In the genomic region with DNA sequence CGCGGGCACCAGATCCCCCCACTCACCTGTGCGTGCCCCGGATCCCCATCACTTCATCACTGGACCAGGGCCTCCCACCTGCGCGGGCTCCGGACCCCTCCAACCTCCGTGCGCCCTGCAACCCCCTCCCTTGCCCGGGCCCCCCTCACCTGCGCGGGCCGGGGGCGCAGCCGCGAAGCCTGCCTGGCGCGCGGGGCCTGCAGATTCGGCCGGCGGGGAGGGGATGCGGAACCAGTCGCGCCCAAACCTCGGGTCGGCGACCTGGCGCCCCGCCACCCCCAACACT, we compare ENCODE assay signal across 10 cellular contexts. TPM values are rescaled to one million over a fixed set of nuclear protein-coding genes. Genes with fewer than 3 reads are reported as not detected.
DNase-seq lines count a peak whose midpoint lies in the region; ATAC-seq lines count a peak whose summit lies in the region.
"Had no signal": no experiment of that assay in that cellular context is flagged by ENCODE, and none has a peak within 500 bp of the region (broad histone marks: within the 10 kb centered on the region; RNA-seq: fewer than 3 reads in every experiment).

No MANE protein-coding gene starts in this region.

- DNase-seq in NCI-H187 treated with DMSO at 0.1 percent for 48 hours (lab: John Stamatoyannopoulos, UW): no peak
- DNase-seq in sciatic nerve (ENCODE audit: low spot score): no peak
- DNase-seq in NCI-H146 treated with DMSO at 0.1 percent for 48 hours (lab: John Stamatoyannopoulos, UW; ENCODE audit: unreplicated experiment): no peak

- peak overlapping the region; percentile 79; the same call in 1 of the 2 replicates for H3K9ac ChIP-seq in iPS-20b (ENCODE audit: low read depth, low read length)
- H3K9ac ChIP-seq in subcutaneous abdominal adipose tissue (ENCODE audit: low read length in 5 of 5): peak overlapping the region in 4 of 5 donors; percentile 40 to 74 (median 72)

- intact Hi-C loops in sciatic nerve (cut with DNase I): no loop called here

- peaks cover 8% of the 10 kb centered on the region for H3K4me1 Mint-ChIP-seq in activated T-helper 17 cell treated with anti-CD3 and anti-CD28 coated beads, Interleukin-2, amount 50 U/mL, for 72 hours

- peaks cover 7% of the 10 kb centered on the region; the same call in 1 of the 2 replicates for H3K36me3 ChIP-seq in iPS-20b (ENCODE audit: insufficient read depth, low read depth, low read length)
- peaks cover 0 to 13% (median 4%) of the 10 kb centered on the region in 5 donors for H3K36me3 ChIP-seq in subcutaneous abdominal adipose tissue (ENCODE audit: control insufficient read depth in 5 of 5, insufficient read depth in 5 of 5, low read length in 5 of 5)

- peaks cover 7% of the 10 kb centered on the region; the same call in 1 of the 2 replicates for H3K4me1 ChIP-seq in iPS-20b (ENCODE audit: insufficient read depth, low read length)
- peaks cover 7 to 27% (median 20%) of the 10 kb centered on the region in 5 donors for H3K4me1 ChIP-seq in subcutaneous abdominal adipose tissue (ENCODE audit: control insufficient read depth in 5 of 5, insufficient read depth in 5 of 5, low read length in 5 of 5)

- H3K4me3 ChIP-seq in iPS-20b (ENCODE audit: low read length) (peak overlapping the region; percentile 69), subcutaneous abdominal adipose tissue (ENCODE audit: low read depth in 1 of 5, low read length in 5 of 5) (peak overlapping the region in 4 of 5 donors; percentile 60 to 79 (median 72))

- H3K27ac ChIP-seq in iPS-20b (ENCODE audit: low read length): no peak overlapping the region
- H3K27ac ChIP-seq in subcutaneous abdominal adipose tissue (ENCODE audit: low read depth, low read length): no peak overlapping the region

- ATAC-seq in HG02623 (IDR thresholded peaks at IDR 0.05; ENCODE audit: unreplicated experiment): peak; percentile 5
- ATAC-seq in activated T-helper 17 cell treated with anti-CD3 and anti-CD28 coated beads, Interleukin-2, amount 50 U/mL, for 72 hours (replicated peaks): no peak
- no peak for ATAC-seq in sciatic nerve
- no peak for ATAC-seq in GM21381 (IDR thresholded peaks at IDR 0.05; ENCODE audit: unreplicated experiment)

- no peaks in the 10 kb centered on the region for H3K27me3 Mint-ChIP-seq in activated T-helper 17 cell treated with anti-CD3 and anti-CD28 coated beads, Interleukin-2, amount 50 U/mL, for 72 hours

- H3K9me3 ChIP-seq in iPS-20b (ENCODE audit: insufficient read depth, low read depth, low read length) (no peaks in the 10 kb centered on the region), subcutaneous abdominal adipose tissue (ENCODE audit: control insufficient read depth in 5 of 5, low read length in 5 of 5) (peaks cover 0 to 3% (median 0%) of the 10 kb centered on the region in 5 donors)

- H3K9me3 Mint-ChIP-seq in activated T-helper 17 cell treated with anti-CD3 and anti-CD28 coated beads, Interleukin-2, amount 50 U/mL, for 72 hours: no peaks in the 10 kb centered on the region

- peak overlapping the region; percentile 85 for H3K4me3 Mint-ChIP-seq in activated T-helper 17 cell treated with anti-CD3 and anti-CD28 coated beads, Interleukin-2, amount 50 U/mL, for 72 hours

- H3K27ac Mint-ChIP-seq in activated T-helper 17 cell treated with anti-CD3 and anti-CD28 coated beads, Interleukin-2, amount 50 U/mL, for 72 hours: no peak overlapping the region

- H3K27me3 ChIP-seq in iPS-20b (ENCODE audit: insufficient read depth, low read length): peaks cover 9% of the 10 kb centered on the region
- no peaks in the 10 kb centered on the region for H3K27me3 ChIP-seq in subcutaneous abdominal adipose tissue (ENCODE audit: control insufficient read depth in 5 of 5, insufficient read depth in 4 of 5, low read length in 5 of 5)

- H3K36me3 Mint-ChIP-seq in activated T-helper 17 cell treated with anti-CD3 and anti-CD28 coated beads, Interleukin-2, amount 50 U/mL, for 72 hours (ENCODE audit: low read depth): no peaks in the 10 kb centered on the region

RNA-seq across cellular contexts. Expression of a gene that starts 0.2 kb away (rescaled TPM):
- 10 to 100 TPM in 1 of 2 donors, 1 to 10 TPM in 1; 8.4 to 10.4 TPM for total RNA-seq in activated T-helper 17 cell treated with anti-CD3 and anti-CD28 coated beads, Interleukin-2, amount 50 U/mL, for 72 hours
- total RNA-seq in sciatic nerve: 10.1 TPM

RNA-seq across cellular contexts. Expression of a gene that starts 16.3 kb away (rescaled TPM):
- 10 to 100 TPM; 26.3 to 35.0 TPM for total RNA-seq in activated T-helper 17 cell treated with anti-CD3 and anti-CD28 coated beads, Interleukin-2, amount 50 U/mL, for 72 hours
- 38.1 TPM for total RNA-seq in sciatic nerve

RNA-seq across cellular contexts. Expression of a gene that starts 16.6 kb away (rescaled TPM):
- total RNA-seq in activated T-helper 17 cell treated with anti-CD3 and anti-CD28 coated beads, Interleukin-2, amount 50 U/mL, for 72 hours: 10 to 100 TPM; 33.4 to 68.0 TPM
- total RNA-seq in sciatic nerve: 37.4 TPM

RNA-seq across cellular contexts. Expression of a gene that starts 56.5 kb away (rescaled TPM):
- total RNA-seq in activated T-helper 17 cell treated with anti-CD3 and anti-CD28 coated beads, Interleukin-2, amount 50 U/mL, for 72 hours: 1 to 10 TPM; 1.2 to 2.4 TPM
- total RNA-seq in sciatic nerve: 440 TPM
- total RNA-seq: RPMI7951 had no signal

RNA-seq across cellular contexts. Expression of a gene that starts 57.3 kb away (rescaled TPM):
- not detected for total RNA-seq in activated T-helper 17 cell treated with anti-CD3 and anti-CD28 coated beads, Interleukin-2, amount 50 U/mL, for 72 hours
- total RNA-seq in sciatic nerve: not detected
- total RNA-seq: occipital lobe, RPMI7951 had no signal
